13 cellular contexts compared by ENCODE assay signal in the genomic region with DNA sequence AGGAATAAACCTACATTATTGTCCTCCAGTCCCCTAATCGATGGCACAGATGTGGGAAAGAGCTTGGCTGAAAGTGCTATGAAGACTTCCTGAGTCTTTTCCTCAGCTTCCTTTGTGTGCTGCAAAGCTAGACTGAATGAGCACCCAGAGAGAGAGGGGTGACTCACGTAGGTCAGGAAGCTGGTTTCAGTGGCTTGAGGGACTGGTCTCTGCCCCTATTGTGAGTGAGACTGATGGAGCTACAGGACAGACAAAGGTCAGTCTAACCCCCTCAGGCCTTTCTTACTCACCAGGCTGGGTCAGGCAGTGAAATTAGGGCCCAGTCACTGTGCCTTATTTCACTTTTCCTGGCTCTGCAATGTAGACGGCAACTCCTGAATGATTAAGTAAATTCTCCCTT.
A peak's percentile ranks its signal among the peaks of the same experiment; 100 is the strongest.
DNase-seq lines count a peak whose midpoint lies in the region; ATAC-seq and TF ChIP-seq lines count a peak whose summit lies in the region.
"Had no signal": no experiment of that assay in that cellular context is flagged by ENCODE, and none has a peak within 500 bp of the region (broad histone marks: within the 10 kb centered on the region; RNA-seq: fewer than 3 reads in every experiment).

No MANE protein-coding gene starts in this region.

- no peak for ATAC-seq in SK-N-SH treated with all-trans-retinoic acid at 6 μM for 48 hours
- ATAC-seq: stimulated activated memory B cell treated with anti-CD40 and anti-IgM and Interleukin-4, amounts not matched to agents 10 μg/mL and 1 μg/mL and 100 μg/mL, for 72 hours had no signal

- no peak overlapping the region for H3K4me3 ChIP-seq in skeletal muscle cell (ENCODE audit: low read depth, low read length)
- H3K4me3 ChIP-seq: spleen had no signal

- DNase-seq in HK-2 (ENCODE audit: unreplicated experiment) (peak; percentile 3), UCSD-AML1 (lab: John Stamatoyannopoulos, UW; ENCODE audit: unreplicated experiment) (peak; percentile 13), glomerular visceral epithelial cell (ENCODE audit: extremely low spot score) (peak; percentile 34), skeletal muscle cell (ENCODE audit: low read depth) (peak; percentile 20), NCI-H1436 treated with DMSO at 0.1 percent for 48 hours (lab: John Stamatoyannopoulos, UW) (no peak)
- no peak for DNase-seq in stimulated activated CD4-positive, alpha-beta T cell treated with anti-CD3 and anti-CD28 coated beads, Interleukin-1b, Interleukin-23, amount 100 ng/mL, for 48 hours
- DNase-seq: activated CD4-positive, alpha-beta memory T cell treated with anti-CD3 and anti-CD28 coated beads for 36 hours; erythroblast; midbrain; NCI-H2171; spleen had no signal

TF ChIP-seq in SK-N-SH treated with all-trans-retinoic acid at 6 μM for 48 hours, 23 proteins besides CTCF, POLR2A, EP300 and RAD21:
- no peak for TF ChIP-seq CSDC2 (CRISPR knock-in tag; IDR thresholded peaks at IDR 0.05)
- no peak for TF ChIP-seq SNAI2 (CRISPR knock-in tag; IDR thresholded peaks at IDR 0.05)
- TF ChIP-seq ZC3H10 (CRISPR knock-in tag; IDR thresholded peaks at IDR 0.05): no peak
- TF ChIP-seq PPARA (CRISPR knock-in tag; IDR thresholded peaks at IDR 0.05; ENCODE audit: borderline replicate concordance): no peak
- no peak for TF ChIP-seq RARB (CRISPR knock-in tag; IDR thresholded peaks at IDR 0.05)
- no peak for TF ChIP-seq TCF4 (CRISPR knock-in tag; IDR thresholded peaks at IDR 0.05; ENCODE audit: borderline replicate concordance)
- TF ChIP-seq, protein P1, sequence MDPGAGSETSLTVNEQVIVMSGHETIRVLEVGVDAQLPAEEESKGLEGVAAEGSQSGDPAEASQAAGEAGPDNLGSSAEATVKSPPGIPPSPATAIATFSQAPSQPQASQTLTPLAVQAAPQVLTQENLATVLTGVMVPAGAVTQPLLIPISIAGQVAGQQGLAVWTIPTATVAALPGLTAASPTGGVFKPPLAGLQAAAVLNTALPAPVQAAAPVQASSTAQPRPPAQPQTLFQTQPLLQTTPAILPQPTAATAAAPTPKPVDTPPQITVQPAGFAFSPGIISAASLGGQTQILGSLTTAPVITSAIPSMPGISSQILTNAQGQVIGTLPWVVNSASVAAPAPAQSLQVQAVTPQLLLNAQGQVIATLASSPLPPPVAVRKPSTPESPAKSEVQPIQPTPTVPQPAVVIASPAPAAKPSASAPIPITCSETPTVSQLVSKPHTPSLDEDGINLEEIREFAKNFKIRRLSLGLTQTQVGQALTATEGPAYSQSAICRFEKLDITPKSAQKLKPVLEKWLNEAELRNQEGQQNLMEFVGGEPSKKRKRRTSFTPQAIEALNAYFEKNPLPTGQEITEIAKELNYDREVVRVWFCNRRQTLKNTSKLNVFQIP (CRISPR knock-in tag; IDR thresholded peaks at IDR 0.05; ENCODE audit: borderline replicate concordance, low read depth): no peak
- TF ChIP-seq, protein P2, sequence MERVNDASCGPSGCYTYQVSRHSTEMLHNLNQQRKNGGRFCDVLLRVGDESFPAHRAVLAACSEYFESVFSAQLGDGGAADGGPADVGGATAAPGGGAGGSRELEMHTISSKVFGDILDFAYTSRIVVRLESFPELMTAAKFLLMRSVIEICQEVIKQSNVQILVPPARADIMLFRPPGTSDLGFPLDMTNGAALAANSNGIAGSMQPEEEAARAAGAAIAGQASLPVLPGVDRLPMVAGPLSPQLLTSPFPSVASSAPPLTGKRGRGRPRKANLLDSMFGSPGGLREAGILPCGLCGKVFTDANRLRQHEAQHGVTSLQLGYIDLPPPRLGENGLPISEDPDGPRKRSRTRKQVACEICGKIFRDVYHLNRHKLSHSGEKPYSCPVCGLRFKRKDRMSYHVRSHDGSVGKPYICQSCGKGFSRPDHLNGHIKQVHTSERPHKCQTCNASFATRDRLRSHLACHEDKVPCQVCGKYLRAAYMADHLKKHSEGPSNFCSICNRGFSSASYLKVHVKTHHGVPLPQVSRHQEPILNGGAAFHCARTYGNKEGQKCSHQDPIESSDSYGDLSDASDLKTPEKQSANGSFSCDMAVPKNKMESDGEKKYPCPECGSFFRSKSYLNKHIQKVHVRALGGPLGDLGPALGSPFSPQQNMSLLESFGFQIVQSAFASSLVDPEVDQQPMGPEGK (CRISPR knock-in tag; IDR thresholded peaks at IDR 0.05; ENCODE audit: borderline replicate concordance): no peak
- TF ChIP-seq, protein P3, sequence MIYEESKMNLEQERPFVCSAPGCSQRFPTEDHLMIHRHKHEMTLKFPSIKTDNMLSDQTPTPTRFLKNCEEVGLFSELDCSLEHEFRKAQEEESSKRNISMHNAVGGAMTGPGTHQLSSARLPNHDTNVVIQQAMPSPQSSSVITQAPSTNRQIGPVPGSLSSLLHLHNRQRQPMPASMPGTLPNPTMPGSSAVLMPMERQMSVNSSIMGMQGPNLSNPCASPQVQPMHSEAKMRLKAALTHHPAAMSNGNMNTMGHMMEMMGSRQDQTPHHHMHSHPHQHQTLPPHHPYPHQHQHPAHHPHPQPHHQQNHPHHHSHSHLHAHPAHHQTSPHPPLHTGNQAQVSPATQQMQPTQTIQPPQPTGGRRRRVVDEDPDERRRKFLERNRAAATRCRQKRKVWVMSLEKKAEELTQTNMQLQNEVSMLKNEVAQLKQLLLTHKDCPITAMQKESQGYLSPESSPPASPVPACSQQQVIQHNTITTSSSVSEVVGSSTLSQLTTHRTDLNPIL (CRISPR knock-in tag; IDR thresholded peaks at IDR 0.05; ENCODE audit: low read depth): no peak

Comparison
In these comparisons a context has a peak if more than half of its experiments do, and no peak if none do; other contexts are left out.
1. DNase-seq: peak in HK-2 (single experiment), UCSD-AML1 (single experiment), glomerular visceral epithelial cell (single experiment) and skeletal muscle cell (single experiment); none in stimulated activated CD4-positive, alpha-beta T cell treated with anti-CD3 and anti-CD28 coated beads, Interleukin-1b, Interleukin-23, amount 100 ng/mL, for 48 hours (single experiment) and NCI-H1436 treated with DMSO at 0.1 percent for 48 hours (single experiment).